Comparison of ENCODE assay signal across 18 cellular contexts in genomic region chr9:123250504-123250903, GRCh38.
"Had no signal": no experiment of that assay in that cellular context is flagged by ENCODE, and none has a peak within 500 bp of the region (broad histone marks: within the 10 kb centered on the region; RNA-seq: fewer than 3 reads in every experiment).

No MANE protein-coding gene starts in this region.

- H3K27me3 ChIP-seq: adrenal gland, upper lobe of left lung had no signal

- DNase-seq: activated gamma-delta T cell treated with Interleukin-2 at 50 U/mL for 16 hours; activated T-cell treated with anti-CD3 and anti-CD28 coated beads, Interleukin-2, amount 50 U/mL, for 1 hour; adrenal gland; central memory CD4-positive, alpha-beta T cell; dermis blood vessel endothelial cell; effector CD8-positive, alpha-beta T cell; erythroblast; kidney; retina; stimulated activated CD4-positive, alpha-beta T cell treated with anti-CD3 and anti-CD28 coated beads, Interleukin-12 subunit alpha, Interleukin-12 subunit beta, amount 100 ng/mL, for 4 hours; stimulated activated CD4-positive, alpha-beta T cell treated with anti-CD3 and anti-CD28 coated beads, Interleukin-4, amount 100 ng/mL, for 4 hours; stimulated activated naive CD8-positive, alpha-beta T cell treated with anti-CD3 and anti-CD28 coated beads, Interleukin-15, Interleukin-2, amounts not matched to agents 100 U/mL and 50 U/mL, for 24 hours; T-helper 9 cell; upper lobe of left lung had no signal

- H3K36me3 ChIP-seq: adrenal gland, upper lobe of left lung had no signal

- ATAC-seq: activated naive CD4-positive, alpha-beta T cell treated with anti-CD3 and anti-CD28 coated beads, Interleukin-2, amount 50 U/mL, for 72 hours; natural killer cell treated with Interleukin-12 subunit alpha and Interleukin-12 subunit beta and Interleukin-15 and Interleukin-18, amount 100 ng/mL, for 72 hours; stimulated activated naive CD8-positive, alpha-beta T cell treated with anti-CD3 and anti-CD28 coated beads, Interleukin-15, Interleukin-2, amounts not matched to agents 100 U/mL and 50 U/mL, for 24 hours; WTC11 had no signal

- H3K4me3 ChIP-seq: adrenal gland, lung, upper lobe of left lung had no signal

- H3K27ac ChIP-seq: adrenal gland, upper lobe of left lung had no signal

- H3K9me3 ChIP-seq: adrenal gland, upper lobe of left lung had no signal
